1 cellular context compared by ENCODE assay signal in genomic region chr5:157549283-157549629, GRCh38.
TF ChIP-seq lines count a peak whose summit lies in the region.

No MANE protein-coding gene starts in this region.

TF ChIP-seq in HepG2, 621 proteins besides CTCF, POLR2A, EP300 and RAD21 (continued from another document):
- TF ChIP-seq ZNF770 (CRISPR knock-in tag; IDR thresholded peaks at IDR 0.05): no peak
- no peak for TF ChIP-seq ZFYVE20 (CRISPR knock-in tag; IDR thresholded peaks at IDR 0.05; ENCODE audit: borderline replicate concordance, low read depth)
- TF ChIP-seq PLRG1 (conservative IDR thresholded peaks at IDR 0.05): no peak
